In genomic region chr20:53645582-53645897, GRCh38 we compare ENCODE assay signal across 18 cellular contexts. TPM values are rescaled to one million over a fixed set of nuclear protein-coding genes. Genes with fewer than 3 reads are reported as not detected.
DNase-seq lines count a peak whose midpoint lies in the region; ATAC-seq and TF ChIP-seq lines count a peak whose summit lies in the region.
"Had no signal": no experiment of that assay in that cellular context is flagged by ENCODE, and none has a peak within 500 bp of the region (broad histone marks: within the 10 kb centered on the region; RNA-seq: fewer than 3 reads in every experiment).

No MANE protein-coding gene starts in this region.

- H3K27ac ChIP-seq in neutrophil: peak overlapping the region; percentile 99
- H3K27ac ChIP-seq: 22Rv1 had no signal

- no peaks in the 10 kb centered on the region for H3K9me3 Mint-ChIP-seq in T-helper 1 cell treated with Interleukin-12 subunit alpha and Interleukin-12 subunit beta and Interleukin-4 antibody, amounts not matched to agents 30 μg/mL and 1 μg/mL, for 36 hours
- H3K9me3 Mint-ChIP-seq in IgD-negative memory B cell: no peaks in the 10 kb centered on the region
- no peaks in the 10 kb centered on the region for H3K9me3 Mint-ChIP-seq in activated naive CD8-positive, alpha-beta T cell treated with anti-CD3 and anti-CD28 coated beads, Interleukin-2, amount 10 ng/mL, durations not matched to agents 7 days and 5 days

- no peak overlapping the region for H3K4me3 Mint-ChIP-seq in T-helper 1 cell treated with Interleukin-12 subunit alpha and Interleukin-12 subunit beta and Interleukin-4 antibody, amounts not matched to agents 30 μg/mL and 1 μg/mL, for 36 hours
- H3K4me3 Mint-ChIP-seq in IgD-negative memory B cell: no peak overlapping the region
- no peak overlapping the region for H3K4me3 Mint-ChIP-seq in activated naive CD8-positive, alpha-beta T cell treated with anti-CD3 and anti-CD28 coated beads, Interleukin-2, amount 10 ng/mL, durations not matched to agents 7 days and 5 days

- peaks cover 27% of the 10 kb centered on the region for H3K4me1 Mint-ChIP-seq in T-helper 1 cell treated with Interleukin-12 subunit alpha and Interleukin-12 subunit beta and Interleukin-4 antibody, amounts not matched to agents 30 μg/mL and 1 μg/mL, for 36 hours (ENCODE audit: low read depth)
- peaks cover 20 to 24% (median 21%) of the 10 kb centered on the region in 3 donors for H3K4me1 Mint-ChIP-seq in IgD-negative memory B cell
- H3K4me1 Mint-ChIP-seq in activated naive CD8-positive, alpha-beta T cell treated with anti-CD3 and anti-CD28 coated beads, Interleukin-2, amount 10 ng/mL, durations not matched to agents 7 days and 5 days: peaks cover 37% of the 10 kb centered on the region

- peaks cover 42 to 50% of the 10 kb centered on the region in 2 experiments for H3K4me1 ChIP-seq in neutrophil (ENCODE audit: control insufficient read depth in 1 of 2, insufficient read depth in 1 of 2, low read depth in 1 of 2, low read length in 1 of 2)

- H3K9me3 ChIP-seq in neutrophil: no peaks in the 10 kb centered on the region
- H3K9me3 ChIP-seq: Peyer's patch had no signal

- H3K27ac Mint-ChIP-seq in T-helper 1 cell treated with Interleukin-12 subunit alpha and Interleukin-12 subunit beta and Interleukin-4 antibody, amounts not matched to agents 30 μg/mL and 1 μg/mL, for 36 hours: peak overlapping the region; percentile 0
- peak overlapping the region in 2 of 3 donors; percentile 23 to 93 for H3K27ac Mint-ChIP-seq in IgD-negative memory B cell
- peak overlapping the region; percentile 34 for H3K27ac Mint-ChIP-seq in activated naive CD8-positive, alpha-beta T cell treated with anti-CD3 and anti-CD28 coated beads, Interleukin-2, amount 10 ng/mL, durations not matched to agents 7 days and 5 days

- TF ChIP-seq CTCF in neutrophil (IDR thresholded peaks at IDR 0.05) (no peak), GM13976 (IDR thresholded peaks at IDR 0.05; ENCODE audit: borderline replicate concordance, control extremely low read depth, extremely low read depth, insufficient read depth, missing control alignments) (no peak)

- no peak for DNase-seq in T-helper 1 cell
- no peak for DNase-seq in activated naive CD8-positive, alpha-beta T cell treated with anti-CD3 and anti-CD28 coated beads, Interleukin-2, amount 10 ng/mL, durations not matched to agents 7 days and 5 days
- DNase-seq in stimulated activated CD4-positive, alpha-beta T cell treated with anti-CD3 and anti-CD28 coated beads, Interleukin-4, amount 100 ng/mL, for 24 hours: no peak
- no peak for DNase-seq in GM13976 (ENCODE audit: low spot score)
- DNase-seq: C1 segment of cervical spinal cord, DMS79, HCEC 1CT, NCI-H1436 treated with DMSO at 0.1 percent for 48 hours, NCI-H2081, NCI-H2227 treated with DMSO at 0.1 percent for 48 hours, NCI-H526 treated with DMSO at 0.1 percent for 48 hours, Peyer's patch, Right ventricle myocardium superior had no signal

- POLR2A ChIA-PET in activated naive CD8-positive, alpha-beta T cell treated with anti-CD3 and anti-CD28 coated beads, Interleukin-2, amount 10 ng/mL, durations not matched to agents 7 days and 5 days (lab: Charles Lee): interaction anchor here (1.0 to 1.1 kb wide), 2 partner anchors 50 to 106 kb away, joined by 4 read pairs; no protein-coding TSS in a partner anchor

- no peak for ATAC-seq in activated naive CD8-positive, alpha-beta T cell treated with anti-CD3 and anti-CD28 coated beads, Interleukin-2, amount 10 ng/mL, durations not matched to agents 7 days and 5 days (ENCODE audit: low read depth)
- no peak for ATAC-seq in GM18498 (IDR thresholded peaks at IDR 0.05; ENCODE audit: unreplicated experiment)

- no peak overlapping the region for H3K4me3 ChIP-seq in neutrophil (ENCODE audit: low read depth in 1 of 2, low read length in 1 of 2)
- H3K4me3 ChIP-seq: Peyer's patch had no signal

- no peaks in the 10 kb centered on the region for H3K27me3 Mint-ChIP-seq in T-helper 1 cell treated with Interleukin-12 subunit alpha and Interleukin-12 subunit beta and Interleukin-4 antibody, amounts not matched to agents 30 μg/mL and 1 μg/mL, for 36 hours (ENCODE audit: low read depth)
- H3K27me3 Mint-ChIP-seq in IgD-negative memory B cell: no peaks in the 10 kb centered on the region
- H3K27me3 Mint-ChIP-seq in activated naive CD8-positive, alpha-beta T cell treated with anti-CD3 and anti-CD28 coated beads, Interleukin-2, amount 10 ng/mL, durations not matched to agents 7 days and 5 days: no peaks in the 10 kb centered on the region

- H3K27me3 ChIP-seq in neutrophil: no peaks in the 10 kb centered on the region
- H3K27me3 ChIP-seq: Peyer's patch had no signal

- no peaks in the 10 kb centered on the region for H3K36me3 Mint-ChIP-seq in T-helper 1 cell treated with Interleukin-12 subunit alpha and Interleukin-12 subunit beta and Interleukin-4 antibody, amounts not matched to agents 30 μg/mL and 1 μg/mL, for 36 hours (ENCODE audit: low read depth)
- H3K36me3 Mint-ChIP-seq in IgD-negative memory B cell: no peaks in the 10 kb centered on the region
- peaks cover 2% of the 10 kb centered on the region for H3K36me3 Mint-ChIP-seq in activated naive CD8-positive, alpha-beta T cell treated with anti-CD3 and anti-CD28 coated beads, Interleukin-2, amount 10 ng/mL, durations not matched to agents 7 days and 5 days

- no peaks in the 10 kb centered on the region for H3K36me3 ChIP-seq in neutrophil
- H3K36me3 ChIP-seq: Peyer's patch had no signal

- in situ Hi-C loops in GM13976 (cut with MboI; ENCODE audit: low sequenced_read_pairs, unreplicated experiment): no loop called here

RNA-seq across cellular contexts. Expression of gene ZNF217, which starts 51.9 kb away (rescaled TPM):
- polyA plus RNA-seq in IgD-negative memory B cell: 29.9 TPM
- total RNA-seq in activated naive CD8-positive, alpha-beta T cell treated with anti-CD3 and anti-CD28 coated beads, Interleukin-2, amount 10 ng/mL, durations not matched to agents 7 days and 5 days: 100 to 1,000 TPM; 133 to 144 TPM

Comparison
In these comparisons a context has a peak if more than half of its experiments do, and no peak if none do; other contexts are left out.
1. H3K27ac Mint-ChIP-seq: peak in every context shown above with its lines; median percentile 58 in IgD-negative memory B cell; 34 in activated naive CD8-positive, alpha-beta T cell treated with anti-CD3 and anti-CD28 coated beads, Interleukin-2, amount 10 ng/mL, durations not matched to agents 7 days and 5 days; 0 in T-helper 1 cell treated with Interleukin-12 subunit alpha and Interleukin-12 subunit beta and Interleukin-4 antibody, amounts not matched to agents 30 μg/mL and 1 μg/mL, for 36 hours.